In the genomic region with DNA sequence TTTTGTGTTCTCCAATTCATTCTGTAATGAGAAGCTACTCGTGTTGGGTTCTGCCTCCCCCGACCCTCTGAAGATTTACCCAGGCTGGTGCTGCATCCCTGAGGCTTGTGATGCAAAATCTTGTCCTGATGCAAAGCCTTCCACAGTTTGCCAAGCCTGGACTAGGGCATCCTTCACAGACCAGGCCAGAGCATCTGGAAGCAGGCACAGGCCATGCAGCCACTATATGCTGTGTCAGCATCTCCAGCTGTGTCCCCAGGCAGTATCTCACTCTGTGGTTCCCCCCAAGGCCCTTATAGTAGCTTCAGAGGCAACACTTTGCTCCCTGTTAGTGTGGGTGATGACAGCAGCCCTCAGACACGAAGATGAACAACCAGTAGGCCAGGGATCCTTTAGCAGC, we compare ENCODE assay signal across 32 cellular contexts.
"Had no signal": no experiment of that assay in that cellular context is flagged by ENCODE, and none has a peak within 500 bp of the region (broad histone marks: within the 10 kb centered on the region; RNA-seq: fewer than 3 reads in every experiment).

No MANE protein-coding gene starts in this region.

- H3K9me3 ChIP-seq: heart left ventricle, left lung, lower lobe of right lung, ovary, right atrium auricular region, stomach, testis, thyroid gland, transverse colon, upper lobe of left lung had no signal

- H3K36me3 ChIP-seq: heart left ventricle, left lung, lower lobe of right lung, neural progenitor cell, ovary, right atrium auricular region, stomach, thyroid gland, transverse colon, upper lobe of left lung had no signal

- H3K4me2 ChIP-seq: neural progenitor cell had no signal

- H3K4me3 ChIP-seq: heart left ventricle, left lung, lower lobe of right lung, neural progenitor cell, ovary, right atrium auricular region, skin epidermis, stomach, testis, thyroid gland, transverse colon, upper lobe of left lung had no signal

- H2AFZ ChIP-seq: neural progenitor cell had no signal

- ATAC-seq: heart left ventricle; left colon; left lung; lower lobe of right lung; sciatic nerve; stimulated activated naive CD8-positive, alpha-beta T cell treated with anti-CD3 and anti-CD28 coated beads, Interleukin-15, Interleukin-2, amounts not matched to agents 100 U/mL and 50 U/mL, for 24 hours had no signal

- H3K9me3 Mint-ChIP-seq: immature natural killer cell, mesothelial cell of epicardium, natural killer cell, nephron progenitor cell, neural progenitor cell had no signal

- H3K4me3 Mint-ChIP-seq: immature natural killer cell; mesothelial cell of epicardium; naive B cell; natural killer cell; nephron progenitor cell; neural progenitor cell; stimulated activated naive B cell treated with anti-CD40 and anti-IgM and Interleukin-4, amounts not matched to agents 10 μg/mL and 1 μg/mL and 100 μg/mL, for 72 hours had no signal

- H3K36me3 Mint-ChIP-seq: immature natural killer cell; mesothelial cell of epicardium; naive B cell; natural killer cell; neural progenitor cell; stimulated activated naive B cell treated with anti-CD40 and anti-IgM and Interleukin-4, amounts not matched to agents 10 μg/mL and 1 μg/mL and 100 μg/mL, for 72 hours had no signal

- H3K27ac ChIP-seq: heart left ventricle, left lung, lower lobe of right lung, neural progenitor cell, ovary, right atrium auricular region, skin epidermis, stomach, testis, thyroid gland, transverse colon, upper lobe of left lung had no signal

- H3K27ac Mint-ChIP-seq: immature natural killer cell; mesothelial cell of epicardium; naive B cell; natural killer cell; neural progenitor cell; progenitor cell of endocrine pancreas; stimulated activated naive B cell treated with anti-CD40 and anti-IgM and Interleukin-4, amounts not matched to agents 10 μg/mL and 1 μg/mL and 100 μg/mL, for 72 hours had no signal

- DNase-seq: heart left ventricle; hypothalamus; immature natural killer cell; kidney; left colon; left lung; lower lobe of right lung; mammary epithelial cell; mesendoderm; naive B cell; natural killer cell; nephron progenitor cell; ovary; stimulated activated CD4-positive, alpha-beta T cell treated with anti-CD3 and anti-CD28 coated beads, Interleukin-1b, Interleukin-23, amount 100 ng/mL, for 48 hours; stimulated activated CD4-positive, alpha-beta T cell treated with anti-CD3 and anti-CD28 coated beads, Interleukin-2, amount 100 ng/mL, for 48 hours; stimulated activated CD4-positive, alpha-beta T cell treated with anti-CD3 and anti-CD28 coated beads, Interleukin-4, amount 100 ng/mL, for 4 hours; stimulated activated CD8-positive, alpha-beta memory T cell treated with anti-CD3 and anti-CD28 coated beads, Interleukin-4, amount 100 ng/mL, for 48 hours; stimulated activated naive B cell treated with anti-CD40 and anti-IgM and Interleukin-4, amounts not matched to agents 10 μg/mL and 1 μg/mL and 100 μg/mL, for 72 hours; stimulated activated naive CD8-positive, alpha-beta T cell treated with anti-CD3 and anti-CD28 coated beads, Interleukin-15, Interleukin-2, amounts not matched to agents 100 U/mL and 50 U/mL, for 24 hours; stomach; testis; thyroid gland; transverse colon; upper lobe of left lung had no signal

- H3K4me1 ChIP-seq: heart left ventricle, left lung, lower lobe of right lung, right atrium auricular region, stomach, testis, thyroid gland, transverse colon, upper lobe of left lung had no signal

- H3K9ac ChIP-seq: neural progenitor cell had no signal

- FAIRE-seq: islet of Langerhans, kidney, urothelium cell line had no signal

- H3K27me3 ChIP-seq: neural progenitor cell, ovary, right atrium auricular region, testis, thyroid gland, upper lobe of left lung had no signal

- H3K4me1 Mint-ChIP-seq: immature natural killer cell; mesothelial cell of epicardium; naive B cell; natural killer cell; nephron progenitor cell; neural progenitor cell; stimulated activated naive B cell treated with anti-CD40 and anti-IgM and Interleukin-4, amounts not matched to agents 10 μg/mL and 1 μg/mL and 100 μg/mL, for 72 hours had no signal
